25 cellular contexts compared by ENCODE assay signal in genomic region chr10:23891301-23891700, GRCh38.
"Had no signal": no experiment of that assay in that cellular context is flagged by ENCODE, and none has a peak within 500 bp of the region (broad histone marks: within the 10 kb centered on the region; RNA-seq: fewer than 3 reads in every experiment).

No MANE protein-coding gene starts in this region.

- H3K9me3 ChIP-seq: colonic mucosa, esophagus muscularis mucosa, esophagus squamous epithelium, gastrocnemius medialis, gastroesophageal sphincter, heart right ventricle had no signal

- H3K4me3 Mint-ChIP-seq: dendritic cell treated with granulocyte-macrophage colony-stimulating factor and Interleukin-4, amounts not matched to agents 40 ng/mL and 50 ng/mL, for 4 days; effector memory CD8-positive, alpha-beta T cell; endodermal cell had no signal

- ATAC-seq: effector memory CD8-positive, alpha-beta T cell; esophagus mucosa; foreskin keratinocyte; gastrocnemius medialis; gastroesophageal sphincter; heart left ventricle; heart right ventricle had no signal

- H3K9me3 Mint-ChIP-seq: dendritic cell treated with granulocyte-macrophage colony-stimulating factor and Interleukin-4, amounts not matched to agents 40 ng/mL and 50 ng/mL, for 4 days had no signal

- H3K4me1 Mint-ChIP-seq: endodermal cell had no signal

- H3K4me1 ChIP-seq: colonic mucosa, esophagus muscularis mucosa, esophagus squamous epithelium, foreskin keratinocyte, gastrocnemius medialis, gastroesophageal sphincter had no signal

- H3K27me3 Mint-ChIP-seq: dendritic cell treated with granulocyte-macrophage colony-stimulating factor and Interleukin-4, amounts not matched to agents 40 ng/mL and 50 ng/mL, for 4 days; effector memory CD8-positive, alpha-beta T cell had no signal

- DNase-seq: colonic mucosa; cortex of kidney; dermis blood vessel endothelial cell; dorsolateral prefrontal cortex; effector CD4-positive, alpha-beta T cell; effector CD8-positive, alpha-beta T cell; effector memory CD4-positive, alpha-beta T cell; effector memory CD8-positive, alpha-beta T cell; endodermal cell; erythroblast; esophagus squamous epithelium; foreskin fibroblast; foreskin keratinocyte; foreskin melanocyte; gastrocnemius medialis; glutamatergic neuron; head of caudate nucleus; heart left ventricle; heart right ventricle had no signal

- H3K36me3 ChIP-seq: colonic mucosa, esophagus muscularis mucosa, esophagus squamous epithelium, gastrocnemius medialis, gastroesophageal sphincter, heart left ventricle, heart right ventricle had no signal

- H3K4me3 ChIP-seq: colonic mucosa, coronary artery, dorsolateral prefrontal cortex, esophagus muscularis mucosa, esophagus squamous epithelium, gastrocnemius medialis, gastroesophageal sphincter, heart left ventricle, heart right ventricle had no signal

- H3K27ac Mint-ChIP-seq: dendritic cell treated with granulocyte-macrophage colony-stimulating factor and Interleukin-4, amounts not matched to agents 40 ng/mL and 50 ng/mL, for 4 days; effector memory CD8-positive, alpha-beta T cell; endodermal cell had no signal

- H3K27ac ChIP-seq: colonic mucosa, coronary artery, dorsolateral prefrontal cortex, epithelial cell of prostate, esophagus muscularis mucosa, esophagus squamous epithelium, foreskin keratinocyte, gastrocnemius medialis, gastroesophageal sphincter, heart left ventricle, heart right ventricle had no signal

- H3K27me3 ChIP-seq: colonic mucosa, esophagus muscularis mucosa, esophagus squamous epithelium, foreskin keratinocyte, gastrocnemius medialis, gastroesophageal sphincter, heart right ventricle had no signal
